ENCODE assay signal across 23 cellular contexts in the genomic region with DNA sequence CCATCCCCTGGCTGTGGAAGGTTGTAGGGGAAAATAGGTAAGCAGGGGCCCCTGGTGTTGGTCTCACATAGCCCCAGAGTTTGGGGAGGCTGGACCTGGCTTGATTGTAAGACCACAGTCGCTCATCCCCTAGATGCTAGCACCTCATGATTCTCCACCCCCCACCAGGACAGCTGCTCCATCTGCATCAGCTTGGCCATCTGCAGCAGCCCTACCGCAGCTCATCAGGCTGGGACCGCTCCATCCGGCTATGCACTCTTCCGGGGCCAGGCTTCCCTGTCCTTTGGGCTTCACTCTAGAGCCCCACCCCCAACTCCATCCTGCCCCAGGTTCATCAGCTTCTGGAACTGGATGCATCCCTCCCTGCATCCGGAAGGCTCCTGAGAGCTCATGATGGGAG. TPM values are rescaled to one million over a fixed set of nuclear protein-coding genes. Genes with fewer than 3 reads are reported as not detected.
"Had no signal": no experiment of that assay in that cellular context is flagged by ENCODE, and none has a peak within 500 bp of the region (broad histone marks: within the 10 kb centered on the region; RNA-seq: fewer than 3 reads in every experiment).

No MANE protein-coding gene starts in this region.

- H3K4me1 Mint-ChIP-seq: stimulated activated naive B cell treated with anti-CD40 and anti-IgM and Interleukin-4, amounts not matched to agents 10 μg/mL and 1 μg/mL and 100 μg/mL, for 72 hours had no signal

- ATAC-seq: effector memory CD8-positive, alpha-beta T cell; left lobe of liver; natural killer cell; right cardiac atrium; stimulated activated naive B cell treated with anti-CD40 and anti-IgM and Interleukin-4, amounts not matched to agents 10 μg/mL and 1 μg/mL and 100 μg/mL, for 72 hours; upper lobe of right lung had no signal

- H3K27me3 ChIP-seq: sigmoid colon, transverse colon, uterus had no signal

- DNase-seq: cortex of kidney; effector memory CD8-positive, alpha-beta T cell; erythroblast; esophagus squamous epithelium; foreskin melanocyte; natural killer cell; right cardiac atrium; sigmoid colon; stimulated activated CD4-positive, alpha-beta T cell treated with anti-CD3 and anti-CD28 coated beads, Interleukin-4, amount 100 ng/mL, for 4 hours; stimulated activated naive B cell treated with anti-CD40 and anti-IgM and Interleukin-4, amounts not matched to agents 10 μg/mL and 1 μg/mL and 100 μg/mL, for 72 hours; transverse colon; upper lobe of right lung; uterus had no signal

- H3K27ac Mint-ChIP-seq: effector memory CD8-positive, alpha-beta T cell; memory B cell; natural killer cell; stimulated activated naive B cell treated with anti-CD40 and anti-IgM and Interleukin-4, amounts not matched to agents 10 μg/mL and 1 μg/mL and 100 μg/mL, for 72 hours; stimulated activated naive CD8-positive, alpha-beta T cell treated with anti-CD3 and anti-CD28 coated beads, Interleukin-15, Interleukin-2, amounts not matched to agents 100 ng/mL and 50 ng/mL, for 24 hours had no signal

- H3K9me3 ChIP-seq: esophagus squamous epithelium, prostate gland, sigmoid colon, transverse colon, upper lobe of right lung, uterus had no signal

- H3K4me1 ChIP-seq: esophagus squamous epithelium, prostate gland, sigmoid colon, transverse colon, upper lobe of right lung, uterus had no signal

- H3K27ac ChIP-seq: esophagus squamous epithelium, prostate gland, sigmoid colon, transverse colon, upper lobe of right lung, uterus had no signal

- H3K36me3 ChIP-seq: esophagus squamous epithelium, prostate gland, sigmoid colon, transverse colon, upper lobe of right lung, uterus had no signal

- H3K27me3 Mint-ChIP-seq: stimulated activated naive CD8-positive, alpha-beta T cell treated with anti-CD3 and anti-CD28 coated beads, Interleukin-15, Interleukin-2, amounts not matched to agents 100 ng/mL and 50 ng/mL, for 24 hours had no signal

- H3K9me3 Mint-ChIP-seq: effector memory CD8-positive, alpha-beta T cell; natural killer cell; stimulated activated naive CD8-positive, alpha-beta T cell treated with anti-CD3 and anti-CD28 coated beads, Interleukin-15, Interleukin-2, amounts not matched to agents 100 ng/mL and 50 ng/mL, for 24 hours had no signal

- H3K36me3 Mint-ChIP-seq: memory B cell; natural killer cell; stimulated activated naive B cell treated with anti-CD40 and anti-IgM and Interleukin-4, amounts not matched to agents 10 μg/mL and 1 μg/mL and 100 μg/mL, for 72 hours had no signal

- H3K4me3 Mint-ChIP-seq: effector memory CD8-positive, alpha-beta T cell; memory B cell; natural killer cell; stimulated activated naive B cell treated with anti-CD40 and anti-IgM and Interleukin-4, amounts not matched to agents 10 μg/mL and 1 μg/mL and 100 μg/mL, for 72 hours; stimulated activated naive CD8-positive, alpha-beta T cell treated with anti-CD3 and anti-CD28 coated beads, Interleukin-15, Interleukin-2, amounts not matched to agents 100 ng/mL and 50 ng/mL, for 24 hours had no signal

- FAIRE-seq: endometrium, keratinocyte had no signal

- H3K4me3 ChIP-seq: esophagus squamous epithelium, lung, prostate gland, sigmoid colon, transverse colon, upper lobe of right lung, uterus had no signal

RNA-seq across cellular contexts. Expression of a gene that starts 12.6 kb away (rescaled TPM):
- total RNA-seq: mononuclear cell, osteocyte had no signal
- polyA plus RNA-seq: neural cell had no signal
